Comparison of ENCODE assay signal across 8 cellular contexts in the genomic region with DNA sequence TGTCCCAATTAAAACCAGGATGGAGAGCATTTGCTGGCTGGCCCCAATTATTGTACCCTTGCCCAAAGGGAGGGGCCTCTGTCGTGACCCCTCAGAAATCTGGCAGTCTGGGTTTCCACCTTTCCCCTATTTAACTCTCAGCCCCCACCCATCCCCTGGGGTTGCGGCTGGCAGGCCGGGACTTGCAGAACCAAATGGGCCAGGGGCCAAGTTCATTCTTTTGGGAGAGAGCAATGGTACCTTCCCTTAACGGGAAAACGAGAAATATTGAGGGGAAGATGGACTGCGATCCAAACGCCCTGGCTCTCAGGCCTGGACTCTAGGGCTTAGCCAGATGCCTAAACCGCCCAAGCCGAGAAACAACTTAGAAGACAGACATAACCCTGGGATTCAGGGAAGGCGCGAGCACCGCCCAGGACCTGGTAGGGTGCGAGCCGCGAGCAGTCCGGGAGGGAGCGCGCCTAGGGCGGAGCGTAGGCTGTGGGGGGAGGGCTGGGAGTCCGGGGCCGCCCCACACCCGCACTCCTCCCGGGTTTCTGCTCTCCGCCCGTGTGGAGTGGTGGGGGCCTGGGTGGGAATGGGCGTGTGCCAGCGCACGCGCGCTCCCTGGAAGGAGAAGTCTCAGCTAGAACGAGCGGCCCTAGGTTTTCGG. TPM values are rescaled to one million over a fixed set of nuclear protein-coding genes. Genes with fewer than 3 reads are reported as not detected.
DNase-seq lines count a peak whose midpoint lies in the region; ATAC-seq and TF ChIP-seq lines count a peak whose summit lies in the region.

A gene with protein sequence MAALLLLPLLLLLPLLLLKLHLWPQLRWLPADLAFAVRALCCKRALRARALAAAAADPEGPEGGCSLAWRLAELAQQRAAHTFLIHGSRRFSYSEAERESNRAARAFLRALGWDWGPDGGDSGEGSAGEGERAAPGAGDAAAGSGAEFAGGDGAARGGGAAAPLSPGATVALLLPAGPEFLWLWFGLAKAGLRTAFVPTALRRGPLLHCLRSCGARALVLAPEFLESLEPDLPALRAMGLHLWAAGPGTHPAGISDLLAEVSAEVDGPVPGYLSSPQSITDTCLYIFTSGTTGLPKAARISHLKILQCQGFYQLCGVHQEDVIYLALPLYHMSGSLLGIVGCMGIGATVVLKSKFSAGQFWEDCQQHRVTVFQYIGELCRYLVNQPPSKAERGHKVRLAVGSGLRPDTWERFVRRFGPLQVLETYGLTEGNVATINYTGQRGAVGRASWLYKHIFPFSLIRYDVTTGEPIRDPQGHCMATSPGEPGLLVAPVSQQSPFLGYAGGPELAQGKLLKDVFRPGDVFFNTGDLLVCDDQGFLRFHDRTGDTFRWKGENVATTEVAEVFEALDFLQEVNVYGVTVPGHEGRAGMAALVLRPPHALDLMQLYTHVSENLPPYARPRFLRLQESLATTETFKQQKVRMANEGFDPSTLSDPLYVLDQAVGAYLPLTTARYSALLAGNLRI (plus strand): TSS at position 628 of the 652 bp plus-strand sequence. CDS start 91 bp downstream, outside the sequence.

- TF ChIP-seq RAD21 in HCT116 (IDR thresholded peaks at IDR 0.05; ENCODE audit: low read depth) = no peak

- no peaks in the 10 kb centered on the region for H3K79me2 ChIP-seq in HCT116 (ENCODE audit: insufficient read depth, low read length)

- TF ChIP-seq CTCF in HCT116 (IDR thresholded peaks at IDR 0.05 in 2 of 3, conservative IDR thresholded peaks at IDR 0.05 in 1 of 3; ENCODE audit: borderline replicate concordance in 1 of 3, insufficient read depth in 1 of 3, low read depth in 2 of 3, low read length in 2 of 3) (no peak), left ventricle myocardium inferior (IDR thresholded peaks at IDR 0.05; ENCODE audit: borderline replicate concordance) (no peak)

- H3K27me3 ChIP-seq in HCT116 (ENCODE audit: insufficient read depth, low read length) (no peaks in the 10 kb centered on the region), left ventricle myocardium inferior (ENCODE audit: low read depth) (no peaks in the 10 kb centered on the region)

- H3K27ac ChIP-seq in HCT116 (ENCODE audit: low read depth, low read length) (peak within 1 kb of the TSS; percentile 96), left ventricle myocardium inferior (replicated peaks) (peak within 1 kb of the TSS; percentile 92)

- no peaks in the 10 kb centered on the region for H3K9me2 ChIP-seq in HCT116 (ENCODE audit: insufficient read depth)

- peak within 1 kb of the TSS; percentile 68 to 85 for H3K4me3 ChIP-seq in HCT116 (replicated peaks in 1 of 2; ENCODE audit: low read depth in 1 of 2, low read length in 2 of 2)
- H3K4me3 ChIP-seq in left ventricle myocardium inferior = peak within 1 kb of the TSS; percentile 92

- CTCF ChIA-PET in HCT116 (lab: Charles Lee) = interaction anchor here (1.4 to 1.5 kb wide), 2 partner anchors 211 to 212 kb away, joined by 4 to 5 read pairs; a partner anchor contains a TSS

- ATAC-seq in HCT116 = peak; percentile 82
- no peak for ATAC-seq in GM18858 (IDR thresholded peaks at IDR 0.05; ENCODE audit: unreplicated experiment)
- ATAC-seq in GM19452 (IDR thresholded peaks at IDR 0.05; ENCODE audit: unreplicated experiment) = no peak

- no TSS peak for BruUV-seq in HCT116 (replicated peaks; lab: Mats Ljungman, UMichigan)

- DNase-seq in EH (ENCODE audit: low read depth) = peak; percentile 69
- peak; percentile 27 for DNase-seq in HCT116 (ENCODE audit: low read depth, low spot score)
- DNase-seq in NCI-H2171 (lab: John Stamatoyannopoulos, UW) = peak; percentile 64
- DNase-seq in anterior cingulate cortex (lab: John Stamatoyannopoulos, UW) = peak in 50 of 58 donors; percentile 16 to 77 (median 54)
- peak; percentile 86 for DNase-seq in left ventricle myocardium inferior
- peak; percentile 31 for DNase-seq in pons (ENCODE audit: low spot score)

- peak within 1 kb of the TSS; percentile 87 for H3K4me2 ChIP-seq in HCT116 (ENCODE audit: low read length)

- TF ChIP-seq POLR2A in HCT116 (IDR thresholded peaks at IDR 0.05; ENCODE audit: borderline replicate concordance, extremely low read depth, insufficient read depth, insufficient read length) = peak; percentile 48

- H2AFZ ChIP-seq in HCT116 (ENCODE audit: low read depth, low read length, poor library complexity, severe bottlenecking) = no peak within 1 kb of the TSS

- H4K20me1 ChIP-seq in HCT116 (ENCODE audit: insufficient read depth) = no peaks in the 10 kb centered on the region

- POLR2A ChIA-PET in HCT116 (lab: Charles Lee) = interaction anchor here (1.0 to 1.3 kb wide), 3 partner anchors 103 to 216 kb away, joined by 3 to 7 read pairs (median 5); a partner anchor contains a TSS

- no peaks in the 10 kb centered on the region for H3K9me3 ChIP-seq in HCT116 (ENCODE audit: control insufficient read depth in 1 of 2, insufficient read depth in 1 of 2, low read depth in 1 of 2, low read length in 2 of 2)
- H3K9me3 ChIP-seq in left ventricle myocardium inferior (replicated peaks) = no peaks in the 10 kb centered on the region

- H3K36me3 ChIP-seq in HCT116 (ENCODE audit: control insufficient read depth in 1 of 2, insufficient read depth in 2 of 2, low read length in 2 of 2) = peaks cover 4 to 21% of the 10 kb centered on the region in 2 experiments; a peak in 2 of 4 replicates
- H3K36me3 ChIP-seq in left ventricle myocardium inferior = peaks cover 30% of the 10 kb centered on the region

- RAD21 ChIA-PET in HCT116 (lab: Charles Lee; ENCODE audit: low non-redundant PET in 1 of 2, low total read pairs in 2 of 2, uncharacterized antibody in 2 of 2, unreplicated experiment in 2 of 2) = interaction anchor here in 1 of 2 experiments (1.3 kb wide), 1 partner anchor 103 kb away, joined by 3 read pairs; no protein-coding TSS in a partner anchor

- intact Hi-C loops in HCT116 (cut with micrococcal nuclease) (loop anchor here (10.0 kb wide), 1 partner anchor 100 kb away; a partner anchor contains a TSS), left ventricle myocardium inferior (cut with micrococcal nuclease) (no loop called here)

- H3K9ac ChIP-seq in HCT116 (ENCODE audit: low read length) = peak within 1 kb of the TSS; percentile 79

- H3K4me1 ChIP-seq in HCT116 (ENCODE audit: control insufficient read depth in 1 of 2, insufficient read depth in 2 of 2, low read length in 2 of 2) = peaks cover 14 to 26% of the 10 kb centered on the region in 2 experiments
- peaks cover 88% of the 10 kb centered on the region for H3K4me1 ChIP-seq in left ventricle myocardium inferior

TF ChIP-seq in HCT116, 20 proteins besides CTCF, POLR2A, EP300 and RAD21:
- TF ChIP-seq SIN3A (IDR thresholded peaks at IDR 0.05; ENCODE audit: low read depth) (no peak), EZH2 (IDR thresholded peaks at IDR 0.05) (no peak), ZFX (IDR thresholded peaks at IDR 0.05) (no peak), ZNF274 (IDR thresholded peaks at IDR 0.05; ENCODE audit: low read depth, low read length) (no peak), YY1 (IDR thresholded peaks at IDR 0.05; ENCODE audit: extremely low read depth, insufficient replicate concordance, low read depth, low read length) (peak; percentile 49), POLR2AphosphoS5 (IDR thresholded peaks at IDR 0.05; ENCODE audit: low read depth, low read length) (peak; percentile 66)
- TF ChIP-seq, protein P1, sequence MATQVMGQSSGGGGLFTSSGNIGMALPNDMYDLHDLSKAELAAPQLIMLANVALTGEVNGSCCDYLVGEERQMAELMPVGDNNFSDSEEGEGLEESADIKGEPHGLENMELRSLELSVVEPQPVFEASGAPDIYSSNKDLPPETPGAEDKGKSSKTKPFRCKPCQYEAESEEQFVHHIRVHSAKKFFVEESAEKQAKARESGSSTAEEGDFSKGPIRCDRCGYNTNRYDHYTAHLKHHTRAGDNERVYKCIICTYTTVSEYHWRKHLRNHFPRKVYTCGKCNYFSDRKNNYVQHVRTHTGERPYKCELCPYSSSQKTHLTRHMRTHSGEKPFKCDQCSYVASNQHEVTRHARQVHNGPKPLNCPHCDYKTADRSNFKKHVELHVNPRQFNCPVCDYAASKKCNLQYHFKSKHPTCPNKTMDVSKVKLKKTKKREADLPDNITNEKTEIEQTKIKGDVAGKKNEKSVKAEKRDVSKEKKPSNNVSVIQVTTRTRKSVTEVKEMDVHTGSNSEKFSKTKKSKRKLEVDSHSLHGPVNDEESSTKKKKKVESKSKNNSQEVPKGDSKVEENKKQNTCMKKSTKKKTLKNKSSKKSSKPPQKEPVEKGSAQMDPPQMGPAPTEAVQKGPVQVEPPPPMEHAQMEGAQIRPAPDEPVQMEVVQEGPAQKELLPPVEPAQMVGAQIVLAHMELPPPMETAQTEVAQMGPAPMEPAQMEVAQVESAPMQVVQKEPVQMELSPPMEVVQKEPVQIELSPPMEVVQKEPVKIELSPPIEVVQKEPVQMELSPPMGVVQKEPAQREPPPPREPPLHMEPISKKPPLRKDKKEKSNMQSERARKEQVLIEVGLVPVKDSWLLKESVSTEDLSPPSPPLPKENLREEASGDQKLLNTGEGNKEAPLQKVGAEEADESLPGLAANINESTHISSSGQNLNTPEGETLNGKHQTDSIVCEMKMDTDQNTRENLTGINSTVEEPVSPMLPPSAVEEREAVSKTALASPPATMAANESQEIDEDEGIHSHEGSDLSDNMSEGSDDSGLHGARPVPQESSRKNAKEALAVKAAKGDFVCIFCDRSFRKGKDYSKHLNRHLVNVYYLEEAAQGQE (IDR thresholded peaks at IDR 0.05; ENCODE audit: low read depth) = no peak
- TF ChIP-seq, protein P2, sequence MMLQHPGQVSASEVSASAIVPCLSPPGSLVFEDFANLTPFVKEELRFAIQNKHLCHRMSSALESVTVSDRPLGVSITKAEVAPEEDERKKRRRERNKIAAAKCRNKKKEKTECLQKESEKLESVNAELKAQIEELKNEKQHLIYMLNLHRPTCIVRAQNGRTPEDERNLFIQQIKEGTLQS (IDR thresholded peaks at IDR 0.05) = no peak
- TF ChIP-seq, protein P3, sequence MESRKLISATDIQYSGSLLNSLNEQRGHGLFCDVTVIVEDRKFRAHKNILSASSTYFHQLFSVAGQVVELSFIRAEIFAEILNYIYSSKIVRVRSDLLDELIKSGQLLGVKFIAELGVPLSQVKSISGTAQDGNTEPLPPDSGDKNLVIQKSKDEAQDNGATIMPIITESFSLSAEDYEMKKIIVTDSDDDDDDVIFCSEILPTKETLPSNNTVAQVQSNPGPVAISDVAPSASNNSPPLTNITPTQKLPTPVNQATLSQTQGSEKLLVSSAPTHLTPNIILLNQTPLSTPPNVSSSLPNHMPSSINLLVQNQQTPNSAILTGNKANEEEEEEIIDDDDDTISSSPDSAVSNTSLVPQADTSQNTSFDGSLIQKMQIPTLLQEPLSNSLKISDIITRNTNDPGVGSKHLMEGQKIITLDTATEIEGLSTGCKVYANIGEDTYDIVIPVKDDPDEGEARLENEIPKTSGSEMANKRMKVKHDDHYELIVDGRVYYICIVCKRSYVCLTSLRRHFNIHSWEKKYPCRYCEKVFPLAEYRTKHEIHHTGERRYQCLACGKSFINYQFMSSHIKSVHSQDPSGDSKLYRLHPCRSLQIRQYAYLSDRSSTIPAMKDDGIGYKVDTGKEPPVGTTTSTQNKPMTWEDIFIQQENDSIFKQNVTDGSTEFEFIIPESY (IDR thresholded peaks at IDR 0.05; ENCODE audit: extremely low read depth, insufficient replicate concordance, low read length) = no peak
TF ChIP-seq in HCT116: peak in this region for 2.

RNA-seq across cellular contexts. Expression of the gene that starts here (rescaled TPM):
- total RNA-seq in HCT116 (2021; ENCODE audit: unreplicated experiment) = 14.3 TPM
- polyA plus RNA-seq in HCT116 (2012) = 17.8 and 19.9 TPM in 2 replicates
- 10.5 TPM for total RNA-seq in left ventricle myocardium inferior

Comparison
In these comparisons a context has a peak if more than half of its experiments do, and no peak if none do; other contexts are left out.
1. DNase-seq: peak in every context shown above with its lines; median percentile 86 in left ventricle myocardium inferior; 69 in EH; 64 in NCI-H2171; 54 in anterior cingulate cortex; 31 in pons; 27 in HCT116.